Comparison of ENCODE assay signal across 8 cellular contexts in genomic region chr11:10930224-10930960, GRCh38.
DNase-seq lines count a peak whose midpoint lies in the region; ATAC-seq and TF ChIP-seq lines count a peak whose summit lies in the region.

No MANE protein-coding gene starts in this region.

- CTCF ChIA-PET in activated CD4-positive, alpha-beta memory T cell treated with anti-CD3 and anti-CD28 coated beads for 36 hours (lab: Charles Lee) = interaction anchor here (0.6 to 4.8 kb wide), 5 partner anchors 91 to 919 kb away, joined by 3 to 45 read pairs (median 3); no protein-coding TSS in a partner anchor

- H3K4me3 Mint-ChIP-seq in CD4-positive, CD25-positive, alpha-beta regulatory T cell = peak overlapping the region; percentile 67 to 86 (median 76)
- peak overlapping the region; percentile 53 for H3K4me3 Mint-ChIP-seq in activated CD4-positive, alpha-beta memory T cell treated with anti-CD3 and anti-CD28 coated beads for 36 hours
- H3K4me3 Mint-ChIP-seq in neural progenitor cell = peak overlapping the region; percentile 88

- intact Hi-C loops in activated CD4-positive, alpha-beta memory T cell treated with anti-CD3 and anti-CD28 coated beads for 36 hours (cut with micrococcal nuclease) = loop anchor here (5.0 kb wide), 2 partner anchors 123 to 217 kb away; partner anchors contain the start of gene EIF4G2

- H3K4me1 Mint-ChIP-seq in CD4-positive, CD25-positive, alpha-beta regulatory T cell = peaks cover 4 to 21% (median 6%) of the 10 kb centered on the region in 4 donors
- peaks cover 20% of the 10 kb centered on the region for H3K4me1 Mint-ChIP-seq in activated CD4-positive, alpha-beta memory T cell treated with anti-CD3 and anti-CD28 coated beads for 36 hours (ENCODE audit: low read depth)
- H3K4me1 Mint-ChIP-seq in neural progenitor cell = peaks cover 23% of the 10 kb centered on the region

- POLR2A ChIA-PET in activated CD4-positive, alpha-beta memory T cell treated with anti-CD3 and anti-CD28 coated beads for 36 hours (lab: Charles Lee) = interaction anchor here (1.0 to 1.3 kb wide), 2 partner anchors 26 to 121 kb away, joined by 3 to 4 read pairs; partner anchors contain the start of gene EIF4G2

- H3K27ac ChIP-seq in CD4-positive, CD25-positive, alpha-beta regulatory T cell (ENCODE audit: insufficient read depth, low read length, poor library complexity, severe bottlenecking) = no peak overlapping the region
- H3K27ac ChIP-seq in fibroblast of lung (ENCODE audit: insufficient read depth, low read length) = peak overlapping the region; percentile 80
- no peak overlapping the region for H3K27ac ChIP-seq in neural progenitor cell

- ATAC-seq in CD4-positive, CD25-positive, alpha-beta regulatory T cell (ENCODE audit: low read depth in 2 of 2) = peak in 1 of 2 donors; percentile 5
- ATAC-seq in HG02885 (IDR thresholded peaks at IDR 0.05; ENCODE audit: poor library complexity, unreplicated experiment) (peak; percentile 24), GM18517 (IDR thresholded peaks at IDR 0.05; ENCODE audit: unreplicated experiment) (no peak)

- H3K36me3 Mint-ChIP-seq in CD4-positive, CD25-positive, alpha-beta regulatory T cell = no peaks in the 10 kb centered on the region
- no peaks in the 10 kb centered on the region for H3K36me3 Mint-ChIP-seq in activated CD4-positive, alpha-beta memory T cell treated with anti-CD3 and anti-CD28 coated beads for 36 hours
- H3K36me3 Mint-ChIP-seq in neural progenitor cell = no peaks in the 10 kb centered on the region

- H3K27ac Mint-ChIP-seq in CD4-positive, CD25-positive, alpha-beta regulatory T cell = no peak overlapping the region
- no peak overlapping the region for H3K27ac Mint-ChIP-seq in activated CD4-positive, alpha-beta memory T cell treated with anti-CD3 and anti-CD28 coated beads for 36 hours
- peak overlapping the region; percentile 95 for H3K27ac Mint-ChIP-seq in neural progenitor cell

- H3K27me3 Mint-ChIP-seq in CD4-positive, CD25-positive, alpha-beta regulatory T cell = peaks cover 75% of the 10 kb centered on the region
- peaks cover 27% of the 10 kb centered on the region for H3K27me3 Mint-ChIP-seq in activated CD4-positive, alpha-beta memory T cell treated with anti-CD3 and anti-CD28 coated beads for 36 hours
- H3K27me3 Mint-ChIP-seq in neural progenitor cell (ENCODE audit: insufficient read depth, low read depth) = peaks cover 8% of the 10 kb centered on the region

- peak overlapping the region; percentile 67 for H3K4me3 ChIP-seq in CD4-positive, CD25-positive, alpha-beta regulatory T cell (ENCODE audit: low read depth, low read length)
- H3K4me3 ChIP-seq in fibroblast of lung (replicated peaks in 1 of 4; ENCODE audit: control extremely low read depth in 1 of 4, insufficient read depth in 1 of 4, low read depth in 3 of 4, low read length in 4 of 4) (peak overlapping the region; percentile 44 to 65 (median 52)), neural progenitor cell (peak overlapping the region; percentile 66)

- no peak for TF ChIP-seq CTCF in fibroblast of lung (conservative IDR thresholded peaks at IDR 0.05 in 1 of 2, IDR thresholded peaks at IDR 0.05 in 1 of 2; ENCODE audit: low read depth in 1 of 2, low read length in 2 of 2)
- TF ChIP-seq CTCF in neural progenitor cell (IDR thresholded peaks at IDR 0.05) = no peak

- H3K27me3 ChIP-seq in CD4-positive, CD25-positive, alpha-beta regulatory T cell (ENCODE audit: control insufficient read depth, insufficient read depth, low read length) = peaks cover 31% of the 10 kb centered on the region
- no peaks in the 10 kb centered on the region for H3K27me3 ChIP-seq in fibroblast of lung (ENCODE audit: control insufficient read depth, insufficient read depth, low read length)
- peaks cover 29% of the 10 kb centered on the region for H3K27me3 ChIP-seq in neural progenitor cell

- peaks cover 28% of the 10 kb centered on the region for H3K4me1 ChIP-seq in CD4-positive, CD25-positive, alpha-beta regulatory T cell (ENCODE audit: control insufficient read depth, insufficient read depth, low read length, poor library complexity, severe bottlenecking)
- H3K4me1 ChIP-seq in fibroblast of lung (ENCODE audit: control insufficient read depth, extremely low read depth, insufficient read depth, low read length) = peaks cover 12% of the 10 kb centered on the region
- H3K4me1 ChIP-seq in neural progenitor cell = peaks cover 9% of the 10 kb centered on the region

- H4K20me1 ChIP-seq in fibroblast of lung (ENCODE audit: control insufficient read depth, extremely low read depth, insufficient read depth, low read length) = no peaks in the 10 kb centered on the region
- no peaks in the 10 kb centered on the region for H4K20me1 ChIP-seq in neural progenitor cell (ENCODE audit: low read depth)

- no peaks in the 10 kb centered on the region for H3K79me2 ChIP-seq in fibroblast of lung (ENCODE audit: control insufficient read depth, insufficient read depth, low read length)
- no peaks in the 10 kb centered on the region for H3K79me2 ChIP-seq in neural progenitor cell (ENCODE audit: low read depth)

- H3K4me2 ChIP-seq in fibroblast of lung (ENCODE audit: extremely low read depth, insufficient read depth, low read length) = peak overlapping the region; percentile 91
- peak overlapping the region; percentile 91 for H3K4me2 ChIP-seq in neural progenitor cell

- no peaks in the 10 kb centered on the region for H3K9me3 ChIP-seq in CD4-positive, CD25-positive, alpha-beta regulatory T cell (ENCODE audit: control insufficient read depth in 2 of 2, low read length in 2 of 2)
- H3K9me3 ChIP-seq in fibroblast of lung (ENCODE audit: control insufficient read depth, insufficient read depth, low read depth, low read length) = no peaks in the 10 kb centered on the region
- no peaks in the 10 kb centered on the region for H3K9me3 ChIP-seq in neural progenitor cell (ENCODE audit: low read depth)

- peak overlapping the region; percentile 67 for H2AFZ ChIP-seq in fibroblast of lung (ENCODE audit: low read length)
- H2AFZ ChIP-seq in neural progenitor cell (replicated peaks) = peak overlapping the region; percentile 89

- H3K36me3 ChIP-seq in CD4-positive, CD25-positive, alpha-beta regulatory T cell (ENCODE audit: control insufficient read depth, insufficient read depth, low read length) = no peaks in the 10 kb centered on the region
- H3K36me3 ChIP-seq in fibroblast of lung (ENCODE audit: control insufficient read depth, insufficient read depth, low read length) (no peaks in the 10 kb centered on the region), neural progenitor cell (no peaks in the 10 kb centered on the region)

- peak overlapping the region; percentile 94 for H3K9ac ChIP-seq in fibroblast of lung (ENCODE audit: insufficient read depth, low read length)
- no peak overlapping the region for H3K9ac ChIP-seq in neural progenitor cell

- peaks cover 0 to 4% (median 0%) of the 10 kb centered on the region in 7 donors for H3K9me3 Mint-ChIP-seq in CD4-positive, CD25-positive, alpha-beta regulatory T cell
- no peaks in the 10 kb centered on the region for H3K9me3 Mint-ChIP-seq in activated CD4-positive, alpha-beta memory T cell treated with anti-CD3 and anti-CD28 coated beads for 36 hours
- H3K9me3 Mint-ChIP-seq in neural progenitor cell = no peaks in the 10 kb centered on the region

- H3F3A ChIP-seq in neural progenitor cell (ENCODE audit: low read depth) = peaks cover 23% of the 10 kb centered on the region

- DNase-seq in CD4-positive, CD25-positive, alpha-beta regulatory T cell = peak in 1 of 3 donors; percentile 27
- peak; percentile 23 for DNase-seq in activated CD4-positive, alpha-beta memory T cell treated with anti-CD3 and anti-CD28 coated beads for 36 hours
- peak; percentile 40 to 61 for DNase-seq in fibroblast of lung (ENCODE audit: low read depth in 2 of 2)
- DNase-seq in neural progenitor cell (ENCODE audit: low spot score) = no peak
- DNase-seq in D341Med (ENCODE audit: low spot score) = no peak
- no peak for DNase-seq in NCI-H1048 (lab: John Stamatoyannopoulos, UW)

Comparison
In these comparisons a context has a peak if more than half of its experiments do, and no peak if none do; other contexts are left out.
1. DNase-seq: peak in activated CD4-positive, alpha-beta memory T cell treated with anti-CD3 and anti-CD28 coated beads for 36 hours (single experiment) and fibroblast of lung (2 of 2); none in neural progenitor cell (single experiment), D341Med (single experiment) and NCI-H1048 (single experiment).
2. Peak in every context shown above with its lines, with median percentiles within 50 percentile points of each other: H3K4me3 ChIP-seq and H3K4me3 Mint-ChIP-seq.